In the genomic region with DNA sequence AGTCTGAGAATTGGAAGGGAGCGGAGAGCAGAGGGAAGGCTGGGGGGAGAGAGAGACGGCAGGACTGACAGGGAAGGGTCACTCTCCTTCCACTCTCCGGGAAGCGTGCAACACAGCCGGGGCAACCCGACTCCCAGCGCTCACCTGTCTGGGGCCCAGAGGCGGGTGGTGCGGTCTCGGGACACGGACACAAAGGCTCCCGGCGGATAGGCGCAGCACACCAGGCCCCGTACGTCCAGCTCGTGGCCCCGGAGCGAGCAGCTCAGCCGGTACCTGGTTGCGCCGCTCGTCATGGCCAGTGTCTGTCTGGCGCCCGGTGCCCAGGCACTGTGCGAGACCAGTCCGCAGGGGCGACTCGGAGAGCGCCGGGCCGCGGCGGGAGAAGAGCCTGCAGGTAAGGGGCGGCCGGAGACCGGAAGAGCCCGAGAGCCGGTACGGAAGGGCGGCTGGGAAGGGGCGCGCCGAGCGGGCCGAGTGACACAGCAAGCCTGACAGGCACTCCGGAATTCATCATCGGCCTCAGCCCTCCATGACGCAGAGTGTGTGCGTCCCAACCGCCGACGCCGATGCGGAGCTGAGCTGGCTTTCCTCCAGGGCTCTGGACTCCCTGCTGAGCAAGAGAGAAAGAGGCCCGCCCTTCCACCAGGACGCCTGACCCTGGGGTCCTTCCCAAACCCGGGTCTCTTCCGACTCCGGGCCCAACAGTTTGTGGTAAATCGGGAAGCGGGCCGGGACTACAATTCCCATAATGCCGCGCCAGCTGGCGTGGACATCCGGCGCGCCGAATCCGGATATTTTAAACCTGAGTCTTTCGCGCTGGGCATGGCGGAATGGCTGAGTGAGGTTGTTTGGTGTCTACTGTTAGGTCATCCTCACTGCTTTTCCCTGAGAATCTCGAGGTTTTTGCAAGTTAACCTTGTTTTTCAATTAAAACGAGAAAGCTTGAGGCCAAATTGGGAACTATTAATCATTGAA, we compare ENCODE assay signal across 8 cellular contexts. TPM values are rescaled to one million over a fixed set of nuclear protein-coding genes. Genes with fewer than 3 reads are reported as not detected.
A peak's percentile ranks its signal among the peaks of the same experiment; 100 is the strongest.
DNase-seq lines count a peak whose midpoint lies in the region; FAIRE-seq and TF ChIP-seq lines count a peak whose summit lies in the region.

Gene PLAA, minus strand, starts transcription at position 490 of the 975 bp plus-strand sequence. Its CDS starts 197 bp downstream, at position 293.

- no peaks in the 10 kb centered on the region for H4K20me1 ChIP-seq in MM.1S (ENCODE audit: insufficient read depth, low read length)

- H3K27ac ChIP-seq in MM.1S (ENCODE audit: low read length), result peak within 1 kb of the TSS; percentile 85
- H3K27ac ChIP-seq in SK-N-MC, result peak within 1 kb of the TSS; percentile 93
- peak within 1 kb of the TSS; percentile 82 for H3K27ac ChIP-seq in temporal lobe (ENCODE audit: low read depth, low read length)

- TF ChIP-seq CTCF in MM.1S (IDR thresholded peaks at IDR 0.05; ENCODE audit: low read length), result peak; percentile 11; the same call in 1 of the 2 replicates

- peaks cover 48% of the 10 kb centered on the region for H3K79me2 ChIP-seq in MM.1S (ENCODE audit: low read length)

- H3K4me3 ChIP-seq in HAP-1 (peak within 1 kb of the TSS; percentile 92), MM.1S (ENCODE audit: low read length) (peak within 1 kb of the TSS; percentile 72), SK-N-MC (peak within 1 kb of the TSS; percentile 99)

- H3K9me3 ChIP-seq in HAP-1 (no peaks in the 10 kb centered on the region), MM.1S (replicated peaks; ENCODE audit: insufficient read depth, low read length) (no peaks in the 10 kb centered on the region), SK-N-MC (ENCODE audit: low read depth, low read length) (no peaks in the 10 kb centered on the region)

- H3K9ac ChIP-seq in MM.1S (ENCODE audit: low read length) (peak within 1 kb of the TSS; percentile 92), SK-N-MC (ENCODE audit: insufficient read length) (peak within 1 kb of the TSS; percentile 99)

- peak; percentile 92 for FAIRE-seq in G401.6 (lab: Jason Lieb, UNC)

- H3K27me3 ChIP-seq in HAP-1 (ENCODE audit: low read depth), result no peaks in the 10 kb centered on the region
- H3K27me3 ChIP-seq in MM.1S (replicated peaks; ENCODE audit: insufficient read depth, low read length), result no peaks in the 10 kb centered on the region

- H3K4me1 ChIP-seq in HAP-1 (no peaks in the 10 kb centered on the region), MM.1S (ENCODE audit: low read length) (no peaks in the 10 kb centered on the region)

- DNase-seq in HAP-1 (ENCODE audit: low spot score in 2 of 2) (peak; percentile 81 to 90), MM.1S (peak; percentile 83), SK-N-MC (ENCODE audit: low read depth, low spot score) (no peak), globus pallidus (ENCODE audit: low spot score) (peak; percentile 88), occipital lobe (lab: John Stamatoyannopoulos, UW) (peak; percentile 90)
- peak; percentile 86 for DNase-seq in activated naive CD4-positive, alpha-beta T cell treated with anti-CD3 and anti-CD28 coated beads, Interleukin-2, amount 50 U/mL, for 16 hours

- peak within 1 kb of the TSS; percentile 77 for H2AFZ ChIP-seq in MM.1S (ENCODE audit: low read length)

- H3K9me2 ChIP-seq in MM.1S (replicated peaks; ENCODE audit: insufficient read depth, low read length), result no peaks in the 10 kb centered on the region

- in situ Hi-C loops in HAP-1 (cut with MboI; ENCODE audit: low sequenced_read_pairs), result no loop called here

- H3K36me3 ChIP-seq in HAP-1 (replicated peaks), result peaks cover 4% of the 10 kb centered on the region; the same call in 1 of the 2 replicates
- no peaks in the 10 kb centered on the region for H3K36me3 ChIP-seq in MM.1S (replicated peaks; ENCODE audit: insufficient read depth, low read length)
- peaks cover 19% of the 10 kb centered on the region for H3K36me3 ChIP-seq in SK-N-MC (ENCODE audit: insufficient read depth, low read length)

- H3F3A ChIP-seq in MM.1S (ENCODE audit: insufficient read depth, low read length), result no peaks in the 10 kb centered on the region

- peak within 1 kb of the TSS; percentile 82 for H3K4me2 ChIP-seq in MM.1S (ENCODE audit: low read depth, low read length)

RNA-seq across cellular contexts. Expression of gene PLAA, which starts in this region (rescaled TPM):
- 49.0 TPM for total RNA-seq in occipital lobe
- 36.9 TPM for total RNA-seq in temporal lobe
